Comparison of ENCODE assay signal across 1 cellular context in the genomic region with DNA sequence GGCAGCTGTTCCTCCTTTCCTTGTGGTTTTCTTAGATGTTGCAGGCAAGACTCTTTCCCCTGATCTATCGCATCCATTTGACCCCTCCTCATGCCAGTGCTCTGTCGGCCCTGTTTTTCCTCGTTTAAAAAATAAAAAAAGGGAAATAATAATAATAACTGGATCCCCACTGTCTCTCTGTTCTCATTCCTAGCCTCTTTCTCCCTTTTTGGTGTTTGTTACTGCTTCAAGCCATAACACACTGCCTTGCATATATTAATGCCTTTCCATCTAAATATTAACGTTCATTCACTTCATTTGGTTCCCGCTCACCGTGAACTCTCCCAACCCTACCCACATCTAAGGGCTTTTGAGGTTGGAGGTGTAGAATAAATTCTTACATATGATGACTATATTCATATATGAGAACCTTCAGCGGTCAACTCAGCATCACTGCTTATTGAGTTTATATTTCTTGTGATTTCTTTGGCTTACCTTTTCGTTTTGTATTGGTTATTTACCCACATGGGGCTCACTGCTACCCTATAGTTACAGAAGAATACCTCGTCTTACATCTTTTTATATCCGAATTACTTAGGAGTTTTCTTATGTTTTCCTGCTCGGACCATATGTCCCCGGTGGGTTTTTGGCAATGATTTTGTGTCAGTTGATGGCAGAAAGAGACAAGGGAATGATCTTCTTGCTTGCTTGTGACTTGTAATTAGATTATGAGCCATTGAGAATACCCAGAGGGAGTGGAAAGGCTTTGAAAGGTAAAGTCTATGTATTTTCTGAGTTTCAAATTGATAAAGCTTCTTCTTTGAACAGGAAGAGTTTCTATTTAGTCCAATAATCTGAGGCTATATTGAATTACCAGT.
TF ChIP-seq lines count a peak whose summit lies in the region.

No MANE protein-coding gene starts in this region.

TF ChIP-seq in SK-N-SH treated with all-trans-retinoic acid at 6 μM for 48 hours, 23 proteins besides CTCF, POLR2A, EP300 and RAD21 (continued from another document):
- TF ChIP-seq, protein P1, sequence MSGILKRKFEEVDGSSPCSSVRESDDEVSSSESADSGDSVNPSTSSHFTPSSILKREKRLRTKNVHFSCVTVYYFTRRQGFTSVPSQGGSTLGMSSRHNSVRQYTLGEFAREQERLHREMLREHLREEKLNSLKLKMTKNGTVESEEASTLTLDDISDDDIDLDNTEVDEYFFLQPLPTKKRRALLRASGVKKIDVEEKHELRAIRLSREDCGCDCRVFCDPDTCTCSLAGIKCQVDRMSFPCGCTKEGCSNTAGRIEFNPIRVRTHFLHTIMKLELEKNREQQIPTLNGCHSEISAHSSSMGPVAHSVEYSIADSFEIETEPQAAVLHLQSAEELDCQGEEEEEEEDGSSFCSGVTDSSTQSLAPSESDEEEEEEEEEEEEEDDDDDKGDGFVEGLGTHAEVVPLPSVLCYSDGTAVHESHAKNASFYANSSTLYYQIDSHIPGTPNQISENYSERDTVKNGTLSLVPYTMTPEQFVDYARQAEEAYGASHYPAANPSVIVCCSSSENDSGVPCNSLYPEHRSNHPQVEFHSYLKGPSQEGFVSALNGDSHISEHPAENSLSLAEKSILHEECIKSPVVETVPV (CRISPR knock-in tag; IDR thresholded peaks at IDR 0.05) = no peak
TF ChIP-seq in SK-N-SH treated with all-trans-retinoic acid at 6 μM for 48 hours: peak in this region for 0.
